In the genomic region with DNA sequence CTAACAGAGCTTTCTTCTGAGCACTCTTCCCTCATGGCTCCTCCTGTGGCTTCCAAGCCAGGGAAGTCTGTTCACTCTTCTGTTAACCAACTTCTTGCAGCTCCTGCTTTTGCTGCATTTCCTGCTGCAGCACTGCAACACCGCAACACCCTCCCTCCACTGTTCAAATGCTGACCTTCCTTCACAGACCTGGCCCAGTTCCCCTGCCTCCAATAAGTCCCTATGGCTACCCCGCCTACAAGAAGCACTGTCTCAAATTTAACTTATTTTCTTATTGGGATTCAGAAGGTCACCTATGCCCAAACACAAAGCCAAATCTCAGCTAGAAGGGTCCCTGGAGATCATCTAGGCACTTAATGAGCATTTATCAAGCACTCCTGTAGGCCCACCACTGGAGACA, we compare ENCODE assay signal across 12 cellular contexts. TPM values are rescaled to one million over a fixed set of nuclear protein-coding genes. Genes with fewer than 3 reads are reported as not detected.
A peak's percentile ranks its signal among the peaks of the same experiment; 100 is the strongest.
DNase-seq lines count a peak whose midpoint lies in the region; ATAC-seq and TF ChIP-seq lines count a peak whose summit lies in the region.
"Had no signal": no experiment of that assay in that cellular context is flagged by ENCODE, and none has a peak within 500 bp of the region (broad histone marks: within the 10 kb centered on the region; RNA-seq: fewer than 3 reads in every experiment).

No MANE protein-coding gene starts in this region.

- no peak overlapping the region for H3K4me3 Mint-ChIP-seq in endothelial cell (ENCODE audit: unreplicated experiment)
- H3K4me3 Mint-ChIP-seq in stimulated activated naive B cell treated with anti-CD40 and anti-IgM and Interleukin-4, amounts not matched to agents 10 μg/mL and 1 μg/mL and 100 μg/mL, for 72 hours: peak overlapping the region; percentile 11 to 30

- H3K4me3 ChIP-seq in RWPE2 (ENCODE audit: severe bottlenecking): no peak overlapping the region
- H3K4me3 ChIP-seq: lower lobe of right lung, pancreas had no signal

- H3K4me1 ChIP-seq in RWPE2 (ENCODE audit: insufficient read depth, poor library complexity, severe bottlenecking): peaks cover 5% of the 10 kb centered on the region

- no peaks in the 10 kb centered on the region for H3K9me3 ChIP-seq in RWPE2 (ENCODE audit: severe bottlenecking)
- H3K9me3 ChIP-seq: lower lobe of right lung, pancreas had no signal

- H3K27me3 ChIP-seq in RWPE2 (ENCODE audit: insufficient read depth, poor library complexity, severe bottlenecking): no peaks in the 10 kb centered on the region
- H3K27me3 ChIP-seq: pancreas had no signal

- peak; percentile 59 for DNase-seq in activated effector memory CD4-positive, alpha-beta T cell treated with anti-CD3 and anti-CD28 coated beads, Interleukin-2, amount 50 U/mL, for 16 hours
- DNase-seq in activated effector memory CD4-positive, alpha-beta T cell treated with Interleukin-2 at 50 U/mL for 16 hours: no peak
- DNase-seq in RWPE2 (ENCODE audit: low spot score): peak; percentile 45
- no peak for DNase-seq in endothelial cell (ENCODE audit: low spot score)
- no peak for DNase-seq in stimulated activated naive B cell treated with anti-CD40 and anti-IgM and Interleukin-4, amounts not matched to agents 10 μg/mL and 1 μg/mL and 100 μg/mL, for 72 hours
- no peak for DNase-seq in NCI-H510A (lab: John Stamatoyannopoulos, UW)
- no peak for DNase-seq in DMS79 (lab: John Stamatoyannopoulos, UW)
- no peak for DNase-seq in NCI-H345 (lab: John Stamatoyannopoulos, UW)
- DNase-seq: lower lobe of right lung, NCI-H2029, pancreas, SHP77 treated with DMSO at 0.1 percent for 48 hours had no signal

- H3K4me1 Mint-ChIP-seq in endothelial cell (ENCODE audit: unreplicated experiment): peaks cover 34% of the 10 kb centered on the region
- H3K4me1 Mint-ChIP-seq in stimulated activated naive B cell treated with anti-CD40 and anti-IgM and Interleukin-4, amounts not matched to agents 10 μg/mL and 1 μg/mL and 100 μg/mL, for 72 hours: peaks cover 59 to 68% of the 10 kb centered on the region in 2 donors

- no peak overlapping the region for H3K27ac ChIP-seq in RWPE2 (ENCODE audit: poor library complexity, severe bottlenecking)
- H3K27ac ChIP-seq: lower lobe of right lung, pancreas had no signal

- TF ChIP-seq CTCF in RWPE2 (IDR thresholded peaks at IDR 0.05; ENCODE audit: poor library complexity, severe bottlenecking): no peak
- TF ChIP-seq CTCF in endothelial cell (IDR thresholded peaks at IDR 0.05; ENCODE audit: unreplicated experiment): no peak

- H3K27ac Mint-ChIP-seq in endothelial cell (ENCODE audit: unreplicated experiment): peak overlapping the region; percentile 2
- H3K27ac Mint-ChIP-seq in stimulated activated naive B cell treated with anti-CD40 and anti-IgM and Interleukin-4, amounts not matched to agents 10 μg/mL and 1 μg/mL and 100 μg/mL, for 72 hours: peak overlapping the region; percentile 3

- no peak for ATAC-seq in RWPE2 (ENCODE audit: low read depth)
- no peak for ATAC-seq in stimulated activated naive B cell treated with anti-CD40 and anti-IgM and Interleukin-4, amounts not matched to agents 10 μg/mL and 1 μg/mL and 100 μg/mL, for 72 hours (replicated peaks)
- ATAC-seq: lower lobe of right lung, pancreas had no signal

- peaks cover 40% of the 10 kb centered on the region for H3K36me3 ChIP-seq in RWPE2 (ENCODE audit: low read depth)

- peaks cover 18% of the 10 kb centered on the region for H3K27me3 Mint-ChIP-seq in endothelial cell (ENCODE audit: unreplicated experiment)
- no peaks in the 10 kb centered on the region for H3K27me3 Mint-ChIP-seq in stimulated activated naive B cell treated with anti-CD40 and anti-IgM and Interleukin-4, amounts not matched to agents 10 μg/mL and 1 μg/mL and 100 μg/mL, for 72 hours

- H3K9me3 Mint-ChIP-seq in endothelial cell (ENCODE audit: unreplicated experiment): no peaks in the 10 kb centered on the region
- no peaks in the 10 kb centered on the region for H3K9me3 Mint-ChIP-seq in stimulated activated naive B cell treated with anti-CD40 and anti-IgM and Interleukin-4, amounts not matched to agents 10 μg/mL and 1 μg/mL and 100 μg/mL, for 72 hours

- peaks cover 24% of the 10 kb centered on the region for H3K36me3 Mint-ChIP-seq in endothelial cell (ENCODE audit: low read depth, unreplicated experiment)
- H3K36me3 Mint-ChIP-seq in stimulated activated naive B cell treated with anti-CD40 and anti-IgM and Interleukin-4, amounts not matched to agents 10 μg/mL and 1 μg/mL and 100 μg/mL, for 72 hours: peaks cover 53 to 60% of the 10 kb centered on the region in 2 donors

RNA-seq across cellular contexts. Expression of a gene that starts 44.6 kb away (rescaled TPM):
- total RNA-seq in endothelial cell (ENCODE audit: unreplicated experiment): 35.6 TPM

RNA-seq across cellular contexts. Expression of a gene that starts 53.5 kb away (rescaled TPM):
- 1.3 TPM for total RNA-seq in endothelial cell (ENCODE audit: unreplicated experiment)

Comparison
In these comparisons a context has a peak if more than half of its experiments do, and no peak if none do; other contexts are left out.
1. DNase-seq: peak in activated effector memory CD4-positive, alpha-beta T cell treated with anti-CD3 and anti-CD28 coated beads, Interleukin-2, amount 50 U/mL, for 16 hours (single experiment) and RWPE2 (single experiment); none in activated effector memory CD4-positive, alpha-beta T cell treated with Interleukin-2 at 50 U/mL for 16 hours (single experiment), endothelial cell (single experiment), stimulated activated naive B cell treated with anti-CD40 and anti-IgM and Interleukin-4, amounts not matched to agents 10 μg/mL and 1 μg/mL and 100 μg/mL, for 72 hours (single experiment), NCI-H510A (single experiment), DMS79 (single experiment) and NCI-H345 (single experiment).